Comparison of ENCODE assay signal across 8 cellular contexts in the genomic region with DNA sequence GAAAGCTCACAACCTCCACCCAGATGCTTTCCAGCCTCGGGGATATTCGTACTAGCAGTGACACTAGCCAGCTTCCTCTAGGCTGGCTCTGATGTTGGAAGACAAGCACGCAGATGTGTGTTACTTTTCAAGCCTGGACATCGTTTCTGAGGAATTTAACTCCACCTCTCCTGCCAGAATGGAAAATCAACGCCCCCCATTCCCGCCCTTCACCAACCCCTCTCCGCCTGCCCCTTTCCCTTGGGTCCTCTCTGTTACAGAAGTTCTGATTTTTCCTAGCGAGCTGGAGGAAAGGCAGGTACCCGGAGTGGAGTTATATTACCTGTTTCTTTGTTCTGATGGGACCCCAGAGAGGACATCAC. TPM values are rescaled to one million over a fixed set of nuclear protein-coding genes. Genes with fewer than 3 reads are reported as not detected.
DNase-seq lines count a peak whose midpoint lies in the region; ATAC-seq lines count a peak whose summit lies in the region.

No MANE protein-coding gene starts in this region.

- peak in 4 of 6 experiments; percentile 4 to 40 (median 18) for DNase-seq in stimulated activated naive CD4-positive, alpha-beta T cell (lab: John Stamatoyannopoulos, UW)
- no peak for DNase-seq in stimulated activated naive CD4-positive, alpha-beta T cell treated with Interleukin-2 at 50 U/mL for 16 hours (lab: John Stamatoyannopoulos, UW)
- DNase-seq in NCI-H510A treated with DMSO at 0.1 percent for 48 hours (lab: John Stamatoyannopoulos, UW): peak; percentile 90
- no peak for DNase-seq in activated T-helper 2 cell treated with anti-CD3 and anti-CD28 coated beads, Interferon-gamma antibody, Interleukin-2, Interleukin-4, amounts not matched to agents 10 μg/mL and 5 μg/mL and 100 μg/mL, durations not matched to agents 14 hours and 24 hours and 36 hours (ENCODE audit: low spot score)
- DNase-seq in fibroblast of the conjunctiva (ENCODE audit: low read depth): peak; percentile 14
- DNase-seq in natural killer cell treated with Interleukin-12 subunit alpha and Interleukin-12 subunit beta and Interleukin-15 and Interleukin-18, amount 100 ng/mL, for 72 hours (ENCODE audit: low spot score): no peak
- DNase-seq in OCI-M2 (lab: John Stamatoyannopoulos, UW; ENCODE audit: unreplicated experiment): no peak

- H3K27me3 Mint-ChIP-seq in activated T-helper 2 cell treated with anti-CD3 and anti-CD28 coated beads, Interferon-gamma antibody, Interleukin-2, Interleukin-4, amounts not matched to agents 10 μg/mL and 5 μg/mL and 100 μg/mL, durations not matched to agents 14 hours and 24 hours and 36 hours (ENCODE audit: low read depth): no peaks in the 10 kb centered on the region
- H3K27me3 Mint-ChIP-seq in natural killer cell treated with Interleukin-12 subunit alpha and Interleukin-12 subunit beta and Interleukin-15 and Interleukin-18, amount 100 ng/mL, for 72 hours: no peaks in the 10 kb centered on the region

- peak overlapping the region; percentile 87 for H3K4me3 Mint-ChIP-seq in activated T-helper 2 cell treated with anti-CD3 and anti-CD28 coated beads, Interferon-gamma antibody, Interleukin-2, Interleukin-4, amounts not matched to agents 10 μg/mL and 5 μg/mL and 100 μg/mL, durations not matched to agents 14 hours and 24 hours and 36 hours (ENCODE audit: low read depth)
- H3K4me3 Mint-ChIP-seq in natural killer cell treated with Interleukin-12 subunit alpha and Interleukin-12 subunit beta and Interleukin-15 and Interleukin-18, amount 100 ng/mL, for 72 hours: peak overlapping the region; percentile 96

- intact Hi-C loops in activated T-helper 2 cell treated with anti-CD3 and anti-CD28 coated beads, Interferon-gamma antibody, Interleukin-2, Interleukin-4, amounts not matched to agents 10 μg/mL and 5 μg/mL and 100 μg/mL, durations not matched to agents 14 hours and 24 hours and 36 hours (cut with micrococcal nuclease): loop anchor here (2.0 to 10.0 kb wide), 4 partner anchors 205 to 652 kb away; partner anchors contain the start of gene HMGCS1

- peaks cover 11% of the 10 kb centered on the region for H3K9me3 Mint-ChIP-seq in activated T-helper 2 cell treated with anti-CD3 and anti-CD28 coated beads, Interferon-gamma antibody, Interleukin-2, Interleukin-4, amounts not matched to agents 10 μg/mL and 5 μg/mL and 100 μg/mL, durations not matched to agents 14 hours and 24 hours and 36 hours
- H3K9me3 Mint-ChIP-seq in natural killer cell treated with Interleukin-12 subunit alpha and Interleukin-12 subunit beta and Interleukin-15 and Interleukin-18, amount 100 ng/mL, for 72 hours: no peaks in the 10 kb centered on the region

- peak overlapping the region; percentile 82 for H3K27ac Mint-ChIP-seq in activated T-helper 2 cell treated with anti-CD3 and anti-CD28 coated beads, Interferon-gamma antibody, Interleukin-2, Interleukin-4, amounts not matched to agents 10 μg/mL and 5 μg/mL and 100 μg/mL, durations not matched to agents 14 hours and 24 hours and 36 hours
- peak overlapping the region; percentile 90 to 95 for H3K27ac Mint-ChIP-seq in natural killer cell treated with Interleukin-12 subunit alpha and Interleukin-12 subunit beta and Interleukin-15 and Interleukin-18, amount 100 ng/mL, for 72 hours

- peak; percentile 18 for ATAC-seq in HG03159 (IDR thresholded peaks at IDR 0.05; ENCODE audit: unreplicated experiment)
- peak in 1 of 2 donors; percentile 42 for ATAC-seq in natural killer cell treated with Interleukin-12 subunit alpha and Interleukin-12 subunit beta and Interleukin-15 and Interleukin-18, amount 100 ng/mL, for 72 hours

- H3K4me1 Mint-ChIP-seq in activated T-helper 2 cell treated with anti-CD3 and anti-CD28 coated beads, Interferon-gamma antibody, Interleukin-2, Interleukin-4, amounts not matched to agents 10 μg/mL and 5 μg/mL and 100 μg/mL, durations not matched to agents 14 hours and 24 hours and 36 hours (ENCODE audit: low read depth): peaks cover 23% of the 10 kb centered on the region
- H3K4me1 Mint-ChIP-seq in natural killer cell treated with Interleukin-12 subunit alpha and Interleukin-12 subunit beta and Interleukin-15 and Interleukin-18, amount 100 ng/mL, for 72 hours (ENCODE audit: low read depth in 2 of 2): peaks cover 30 to 40% of the 10 kb centered on the region in 2 donors

- peaks cover 43% of the 10 kb centered on the region for H3K36me3 Mint-ChIP-seq in activated T-helper 2 cell treated with anti-CD3 and anti-CD28 coated beads, Interferon-gamma antibody, Interleukin-2, Interleukin-4, amounts not matched to agents 10 μg/mL and 5 μg/mL and 100 μg/mL, durations not matched to agents 14 hours and 24 hours and 36 hours (ENCODE audit: low read depth)
- H3K36me3 Mint-ChIP-seq in natural killer cell treated with Interleukin-12 subunit alpha and Interleukin-12 subunit beta and Interleukin-15 and Interleukin-18, amount 100 ng/mL, for 72 hours: peaks cover 7% of the 10 kb centered on the region

RNA-seq across cellular contexts. Expression of gene NNT, which starts 0.5 kb away (rescaled TPM):
- total RNA-seq in activated T-helper 2 cell treated with anti-CD3 and anti-CD28 coated beads, Interferon-gamma antibody, Interleukin-2, Interleukin-4, amounts not matched to agents 10 μg/mL and 5 μg/mL and 100 μg/mL, durations not matched to agents 14 hours and 24 hours and 36 hours: 64.1 and 64.8 TPM in 2 replicates
- total RNA-seq in natural killer cell treated with Interleukin-12 subunit alpha and Interleukin-12 subunit beta and Interleukin-15 and Interleukin-18, amount 100 ng/mL, for 72 hours: 10 to 100 TPM; 63.2 to 70.6 TPM

RNA-seq across cellular contexts. Expression of gene PAIP1, which starts 45.6 kb away (rescaled TPM):
- total RNA-seq in activated T-helper 2 cell treated with anti-CD3 and anti-CD28 coated beads, Interferon-gamma antibody, Interleukin-2, Interleukin-4, amounts not matched to agents 10 μg/mL and 5 μg/mL and 100 μg/mL, durations not matched to agents 14 hours and 24 hours and 36 hours: 56.8 and 58.0 TPM in 2 replicates
- total RNA-seq in natural killer cell treated with Interleukin-12 subunit alpha and Interleukin-12 subunit beta and Interleukin-15 and Interleukin-18, amount 100 ng/mL, for 72 hours: 10 to 100 TPM; 47.9 to 57.0 TPM

Comparison
In these comparisons a context has a peak if more than half of its experiments do, and no peak if none do; other contexts are left out.
1. DNase-seq: peak in stimulated activated naive CD4-positive, alpha-beta T cell (4 of 6), NCI-H510A treated with DMSO at 0.1 percent for 48 hours (single experiment) and fibroblast of the conjunctiva (single experiment); none in stimulated activated naive CD4-positive, alpha-beta T cell treated with Interleukin-2 at 50 U/mL for 16 hours (single experiment), activated T-helper 2 cell treated with anti-CD3 and anti-CD28 coated beads, Interferon-gamma antibody, Interleukin-2, Interleukin-4, amounts not matched to agents 10 μg/mL and 5 μg/mL and 100 μg/mL, durations not matched to agents 14 hours and 24 hours and 36 hours (single experiment), natural killer cell treated with Interleukin-12 subunit alpha and Interleukin-12 subunit beta and Interleukin-15 and Interleukin-18, amount 100 ng/mL, for 72 hours (single experiment) and OCI-M2 (single experiment).